30 cellular contexts compared by ENCODE assay signal in genomic region chr19:13087295-13087694, GRCh38. TPM values are rescaled to one million over a fixed set of nuclear protein-coding genes. Genes with fewer than 3 reads are reported as not detected.
"Had no signal": no experiment of that assay in that cellular context is flagged by ENCODE, and none has a peak within 500 bp of the region (broad histone marks: within the 10 kb centered on the region; RNA-seq: fewer than 3 reads in every experiment).

No MANE protein-coding gene starts in this region.

- H3K4me1 Mint-ChIP-seq: activated B cell treated with CpG ODN at 0.5 μM for 24 hours; activated CD8-positive, alpha-beta memory T cell treated with anti-CD3 and anti-CD28 coated beads, Interleukin-2, amount 10 ng/mL, durations not matched to agents 7 days and 5 days; activated naive CD4-positive, alpha-beta T cell treated with anti-CD3 and anti-CD28 coated beads, Interleukin-2, amount 50 U/mL, for 24 hours; activated naive CD8-positive, alpha-beta T cell treated with anti-CD3 and anti-CD28 coated beads, Interleukin-2, amount 50 U/mL, for 24 hours; immature natural killer cell; stimulated activated memory B cell treated with anti-CD40 and anti-IgM and Interleukin-4, amounts not matched to agents 10 μg/mL and 1 μg/mL and 100 μg/mL, for 72 hours; stimulated activated naive CD8-positive, alpha-beta T cell treated with anti-CD3 and anti-CD28 coated beads, Interleukin-15, amount 100 ng/mL, for 72 hours had no signal

- H3K4me3 Mint-ChIP-seq: activated B cell treated with CpG ODN at 0.5 μM for 24 hours; activated CD8-positive, alpha-beta memory T cell treated with anti-CD3 and anti-CD28 coated beads, Interleukin-2, amount 10 ng/mL, durations not matched to agents 7 days and 5 days; activated CD8-positive, alpha-beta T cell treated with anti-CD3 and anti-CD28 coated beads, Interleukin-2, amount 10 ng/mL, durations not matched to agents 7 days and 5 days; activated naive CD4-positive, alpha-beta T cell treated with anti-CD3 and anti-CD28 coated beads, Interleukin-2, amount 50 U/mL, for 24 hours; activated naive CD8-positive, alpha-beta T cell treated with anti-CD3 and anti-CD28 coated beads, Interleukin-2, amount 50 U/mL, for 24 hours; endodermal cell; immature natural killer cell; nephron; stimulated activated memory B cell treated with anti-CD40 and anti-IgM and Interleukin-4, amounts not matched to agents 10 μg/mL and 1 μg/mL and 100 μg/mL, for 72 hours; stimulated activated naive CD8-positive, alpha-beta T cell treated with anti-CD3 and anti-CD28 coated beads, Interleukin-15, amount 100 ng/mL, for 72 hours; T-helper 2 cell treated with Interferon-gamma antibody and Interleukin-4, amounts not matched to agents 5 μg/mL and 100 μg/mL, for 36 hours; type B pancreatic cell had no signal

- H3K9me3 ChIP-seq: esophagus muscularis mucosa, heart left ventricle, right lobe of liver, testis, vagina had no signal

- DNase-seq: activated B cell treated with CpG ODN at 0.5 μM for 24 hours; activated CD8-positive, alpha-beta memory T cell treated with anti-CD3 and anti-CD28 coated beads, Interleukin-2, amount 10 ng/mL, durations not matched to agents 7 days and 5 days; activated CD8-positive, alpha-beta T cell treated with anti-CD3 and anti-CD28 coated beads, Interleukin-2, amount 10 ng/mL, durations not matched to agents 7 days and 5 days; activated naive CD8-positive, alpha-beta T cell treated with anti-CD3 and anti-CD28 coated beads, Interleukin-2, amount 50 U/mL, for 24 hours; activated T-cell treated with anti-CD3 and anti-CD28 coated beads, Interleukin-2, amount 50 U/mL, for 48 hours; amygdala; cerebellar nuclear complex; endodermal cell; foreskin keratinocyte; heart left ventricle; hypothalamus; immature natural killer cell; kidney; stimulated activated CD4-positive, alpha-beta T cell treated with anti-CD3 and anti-CD28 coated beads, Interleukin-12 subunit alpha, Interleukin-12 subunit beta, amount 100 ng/mL, for 4 hours; stimulated activated CD4-positive, alpha-beta T cell treated with anti-CD3 and anti-CD28 coated beads, Interleukin-4, amount 100 ng/mL, for 1 hour; stimulated activated naive CD8-positive, alpha-beta T cell treated with anti-CD3 and anti-CD28 coated beads, Interleukin-15, amount 100 ng/mL, for 72 hours; T-helper 1 cell; testis had no signal

- H3K36me3 Mint-ChIP-seq: activated CD8-positive, alpha-beta memory T cell treated with anti-CD3 and anti-CD28 coated beads, Interleukin-2, amount 10 ng/mL, durations not matched to agents 7 days and 5 days; activated naive CD4-positive, alpha-beta T cell treated with anti-CD3 and anti-CD28 coated beads, Interleukin-2, amount 50 U/mL, for 24 hours; immature natural killer cell; stimulated activated memory B cell treated with anti-CD40 and anti-IgM and Interleukin-4, amounts not matched to agents 10 μg/mL and 1 μg/mL and 100 μg/mL, for 72 hours; type B pancreatic cell had no signal

- H3K4me3 ChIP-seq: esophagus muscularis mucosa, heart left ventricle, lung, skin epidermis, testis, vagina had no signal

- H3K27ac Mint-ChIP-seq: activated B cell treated with CpG ODN at 0.5 μM for 24 hours; activated CD8-positive, alpha-beta memory T cell treated with anti-CD3 and anti-CD28 coated beads, Interleukin-2, amount 10 ng/mL, durations not matched to agents 7 days and 5 days; activated CD8-positive, alpha-beta T cell treated with anti-CD3 and anti-CD28 coated beads, Interleukin-2, amount 10 ng/mL, durations not matched to agents 7 days and 5 days; activated naive CD4-positive, alpha-beta T cell treated with anti-CD3 and anti-CD28 coated beads, Interleukin-2, amount 50 U/mL, for 24 hours; activated naive CD8-positive, alpha-beta T cell treated with anti-CD3 and anti-CD28 coated beads, Interleukin-2, amount 50 U/mL, for 24 hours; activated T-helper 2 cell treated with anti-CD3 and anti-CD28 coated beads, Interferon-gamma antibody, Interleukin-2, Interleukin-4, amounts not matched to agents 10 μg/mL and 5 μg/mL and 100 μg/mL, durations not matched to agents 14 hours and 24 hours and 36 hours; endodermal cell; immature natural killer cell; stimulated activated memory B cell treated with anti-CD40 and anti-IgM and Interleukin-4, amounts not matched to agents 10 μg/mL and 1 μg/mL and 100 μg/mL, for 72 hours; T-helper 2 cell treated with Interferon-gamma antibody and Interleukin-4, amounts not matched to agents 5 μg/mL and 100 μg/mL, for 36 hours; type B pancreatic cell had no signal

- H3K9me3 Mint-ChIP-seq: activated B cell treated with CpG ODN at 0.5 μM for 24 hours; activated naive CD4-positive, alpha-beta T cell treated with anti-CD3 and anti-CD28 coated beads, Interleukin-2, amount 50 U/mL, for 24 hours; activated naive CD8-positive, alpha-beta T cell treated with anti-CD3 and anti-CD28 coated beads, Interleukin-2, amount 50 U/mL, for 24 hours; activated T-helper 2 cell treated with anti-CD3 and anti-CD28 coated beads, Interferon-gamma antibody, Interleukin-2, Interleukin-4, amounts not matched to agents 10 μg/mL and 5 μg/mL and 100 μg/mL, durations not matched to agents 14 hours and 24 hours and 36 hours; endodermal cell; immature natural killer cell; stimulated activated memory B cell treated with anti-CD40 and anti-IgM and Interleukin-4, amounts not matched to agents 10 μg/mL and 1 μg/mL and 100 μg/mL, for 72 hours; stimulated activated naive CD8-positive, alpha-beta T cell treated with anti-CD3 and anti-CD28 coated beads, Interleukin-15, amount 100 ng/mL, for 72 hours; T-helper 2 cell treated with Interferon-gamma antibody and Interleukin-4, amounts not matched to agents 5 μg/mL and 100 μg/mL, for 36 hours; type B pancreatic cell had no signal

- H3K27me3 ChIP-seq: esophagus muscularis mucosa, foreskin keratinocyte, heart left ventricle, right lobe of liver, testis, vagina had no signal

- H3K27ac ChIP-seq: foreskin keratinocyte had no signal

- H3K4me1 ChIP-seq: foreskin keratinocyte had no signal

- ATAC-seq: activated CD8-positive, alpha-beta memory T cell treated with anti-CD3 and anti-CD28 coated beads, Interleukin-2, amount 10 ng/mL, durations not matched to agents 7 days and 5 days; activated CD8-positive, alpha-beta T cell treated with anti-CD3 and anti-CD28 coated beads, Interleukin-2, amount 10 ng/mL, durations not matched to agents 7 days and 5 days; activated naive CD8-positive, alpha-beta T cell treated with anti-CD3 and anti-CD28 coated beads, Interleukin-2, amount 50 U/mL, for 24 hours; foreskin keratinocyte; heart left ventricle; stimulated activated memory B cell treated with anti-CD40 and anti-IgM and Interleukin-4, amounts not matched to agents 10 μg/mL and 1 μg/mL and 100 μg/mL, for 72 hours; stimulated activated naive CD8-positive, alpha-beta T cell treated with anti-CD3 and anti-CD28 coated beads, Interleukin-15, amount 100 ng/mL, for 72 hours had no signal

- H3K36me3 ChIP-seq: right lobe of liver had no signal

RNA-seq across cellular contexts. Expression of gene LYL1, which starts 15.4 kb away (rescaled TPM):
- total RNA-seq: osteocyte had no signal
